In the genomic region with DNA sequence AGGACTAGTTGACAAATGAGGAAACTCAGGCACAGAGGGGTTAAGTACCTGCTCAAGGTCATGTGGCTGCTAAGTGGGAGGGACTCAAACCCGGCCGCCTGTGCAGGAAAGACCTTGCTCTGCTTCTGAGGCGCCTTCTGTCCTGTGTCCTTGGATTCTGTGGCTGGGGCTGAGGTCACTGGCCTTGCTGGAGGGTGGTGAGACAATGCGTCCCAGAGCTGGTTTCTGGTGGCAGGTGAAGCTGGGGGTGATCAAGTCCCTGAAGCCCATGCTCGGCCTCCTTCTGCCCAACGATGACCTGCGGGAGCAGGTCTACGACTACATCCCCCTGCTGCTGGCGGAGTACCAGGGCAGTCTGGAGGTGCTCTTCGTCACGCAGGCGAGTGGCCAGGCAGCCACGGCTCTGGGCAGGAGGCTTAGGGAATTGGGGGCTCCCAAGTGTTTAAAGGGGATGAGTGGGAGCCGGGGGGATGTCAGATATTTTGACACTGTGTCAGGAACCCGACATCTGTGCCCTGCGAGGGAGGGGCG, we compare ENCODE assay signal across 1 cellular context.
TF ChIP-seq lines count a peak whose summit lies in the region.

No MANE protein-coding gene starts in this region.

TF ChIP-seq in HepG2, 621 proteins besides CTCF, POLR2A, EP300 and RAD21:
- TF ChIP-seq ZNF652 (CRISPR knock-in tag; IDR thresholded peaks at IDR 0.05; ENCODE audit: borderline replicate concordance, low read depth) (peak; percentile 81), PHF21A (CRISPR knock-in tag; IDR thresholded peaks at IDR 0.05) (peak; percentile 22; the same call in 1 of the 2 replicates), KLF12 (CRISPR knock-in tag; IDR thresholded peaks at IDR 0.05; ENCODE audit: borderline replicate concordance) (no peak), HNF4G (IDR thresholded peaks at IDR 0.05; ENCODE audit: borderline replicate concordance, low read depth, low read length) (no peak), HNF4G (CRISPR knock-in tag; IDR thresholded peaks at IDR 0.05; ENCODE audit: borderline replicate concordance, low read depth) (no peak)
- TF ChIP-seq, protein P1, sequence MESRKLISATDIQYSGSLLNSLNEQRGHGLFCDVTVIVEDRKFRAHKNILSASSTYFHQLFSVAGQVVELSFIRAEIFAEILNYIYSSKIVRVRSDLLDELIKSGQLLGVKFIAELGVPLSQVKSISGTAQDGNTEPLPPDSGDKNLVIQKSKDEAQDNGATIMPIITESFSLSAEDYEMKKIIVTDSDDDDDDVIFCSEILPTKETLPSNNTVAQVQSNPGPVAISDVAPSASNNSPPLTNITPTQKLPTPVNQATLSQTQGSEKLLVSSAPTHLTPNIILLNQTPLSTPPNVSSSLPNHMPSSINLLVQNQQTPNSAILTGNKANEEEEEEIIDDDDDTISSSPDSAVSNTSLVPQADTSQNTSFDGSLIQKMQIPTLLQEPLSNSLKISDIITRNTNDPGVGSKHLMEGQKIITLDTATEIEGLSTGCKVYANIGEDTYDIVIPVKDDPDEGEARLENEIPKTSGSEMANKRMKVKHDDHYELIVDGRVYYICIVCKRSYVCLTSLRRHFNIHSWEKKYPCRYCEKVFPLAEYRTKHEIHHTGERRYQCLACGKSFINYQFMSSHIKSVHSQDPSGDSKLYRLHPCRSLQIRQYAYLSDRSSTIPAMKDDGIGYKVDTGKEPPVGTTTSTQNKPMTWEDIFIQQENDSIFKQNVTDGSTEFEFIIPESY (CRISPR knock-in tag; IDR thresholded peaks at IDR 0.05) = peak; percentile 96
- TF ChIP-seq, protein P2, sequence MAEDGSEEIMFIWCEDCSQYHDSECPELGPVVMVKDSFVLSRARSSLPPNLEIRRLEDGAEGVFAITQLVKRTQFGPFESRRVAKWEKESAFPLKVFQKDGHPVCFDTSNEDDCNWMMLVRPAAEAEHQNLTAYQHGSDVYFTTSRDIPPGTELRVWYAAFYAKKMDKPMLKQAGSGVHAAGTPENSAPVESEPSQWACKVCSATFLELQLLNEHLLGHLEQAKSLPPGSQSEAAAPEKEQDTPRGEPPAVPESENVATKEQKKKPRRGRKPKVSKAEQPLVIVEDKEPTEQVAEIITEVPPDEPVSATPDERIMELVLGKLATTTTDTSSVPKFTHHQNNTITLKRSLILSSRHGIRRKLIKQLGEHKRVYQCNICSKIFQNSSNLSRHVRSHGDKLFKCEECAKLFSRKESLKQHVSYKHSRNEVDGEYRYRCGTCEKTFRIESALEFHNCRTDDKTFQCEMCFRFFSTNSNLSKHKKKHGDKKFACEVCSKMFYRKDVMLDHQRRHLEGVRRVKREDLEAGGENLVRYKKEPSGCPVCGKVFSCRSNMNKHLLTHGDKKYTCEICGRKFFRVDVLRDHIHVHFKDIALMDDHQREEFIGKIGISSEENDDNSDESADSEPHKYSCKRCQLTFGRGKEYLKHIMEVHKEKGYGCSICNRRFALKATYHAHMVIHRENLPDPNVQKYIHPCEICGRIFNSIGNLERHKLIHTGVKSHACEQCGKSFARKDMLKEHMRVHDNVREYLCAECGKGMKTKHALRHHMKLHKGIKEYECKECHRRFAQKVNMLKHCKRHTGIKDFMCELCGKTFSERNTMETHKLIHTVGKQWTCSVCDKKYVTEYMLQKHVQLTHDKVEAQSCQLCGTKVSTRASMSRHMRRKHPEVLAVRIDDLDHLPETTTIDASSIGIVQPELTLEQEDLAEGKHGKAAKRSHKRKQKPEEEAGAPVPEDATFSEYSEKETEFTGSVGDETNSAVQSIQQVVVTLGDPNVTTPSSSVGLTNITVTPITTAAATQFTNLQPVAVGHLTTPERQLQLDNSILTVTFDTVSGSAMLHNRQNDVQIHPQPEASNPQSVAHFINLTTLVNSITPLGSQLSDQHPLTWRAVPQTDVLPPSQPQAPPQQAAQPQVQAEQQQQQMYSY (CRISPR knock-in tag; IDR thresholded peaks at IDR 0.05) = no peak
TF ChIP-seq in HepG2: peak in this region for 3.
